ENCODE assay signal across 7 cellular contexts in the genomic region with DNA sequence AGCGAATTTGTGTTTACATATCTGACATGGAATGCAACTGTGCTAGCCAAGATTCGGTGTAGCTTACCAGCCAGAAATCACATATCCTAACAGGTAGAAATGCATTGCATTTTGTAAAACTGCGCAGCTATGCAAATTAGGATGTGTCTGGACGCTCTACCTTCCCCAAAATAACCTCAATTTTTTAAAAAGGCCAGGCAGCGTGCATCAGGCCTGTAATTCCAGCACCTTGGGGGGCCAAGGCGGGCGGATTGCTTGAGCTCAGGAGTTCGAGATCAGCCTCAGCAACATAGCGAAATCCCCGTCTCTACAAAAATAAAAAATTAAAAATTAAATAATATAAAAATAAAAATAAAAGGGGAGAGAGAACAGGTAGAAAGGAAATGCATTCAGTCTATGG.
DNase-seq lines count a peak whose midpoint lies in the region; ATAC-seq and TF ChIP-seq lines count a peak whose summit lies in the region.

No MANE protein-coding gene starts in this region.

- TF ChIP-seq CTCF in HFFc6 (IDR thresholded peaks at IDR 0.05), result no peak

- H3K27me3 Mint-ChIP-seq in HFFc6 (ENCODE audit: insufficient read depth), result no peaks in the 10 kb centered on the region; the same call in 1 of the 2 replicates
- H3K27me3 Mint-ChIP-seq in activated T-helper 17 cell treated with anti-CD3 and anti-CD28 coated beads, Interleukin-2, amount 50 U/mL, for 72 hours, result no peaks in the 10 kb centered on the region
- H3K27me3 Mint-ChIP-seq in stimulated activated naive B cell treated with anti-CD40 and anti-IgM and Interleukin-4, amounts not matched to agents 10 μg/mL and 1 μg/mL and 100 μg/mL, for 72 hours, result no peaks in the 10 kb centered on the region

- ATAC-seq in activated T-helper 17 cell treated with anti-CD3 and anti-CD28 coated beads, Interleukin-2, amount 50 U/mL, for 72 hours (replicated peaks), result no peak
- ATAC-seq in stimulated activated naive B cell treated with anti-CD40 and anti-IgM and Interleukin-4, amounts not matched to agents 10 μg/mL and 1 μg/mL and 100 μg/mL, for 72 hours (replicated peaks), result no peak
- no peak for ATAC-seq in GM21619 (IDR thresholded peaks at IDR 0.05; ENCODE audit: unreplicated experiment)

- DNase-seq in HFFc6, result no peak
- DNase-seq in stimulated activated naive B cell treated with anti-CD40 and anti-IgM and Interleukin-4, amounts not matched to agents 10 μg/mL and 1 μg/mL and 100 μg/mL, for 72 hours, result no peak
- DNase-seq in posterior vena cava (ENCODE audit: low spot score), result no peak
- DNase-seq in T-helper 9 cell, result no peak

- intact Hi-C loops in posterior vena cava (cut with DNase I), result no loop called here

- H3K9me3 ChIP-seq in iPS-15b (ENCODE audit: control insufficient read depth, insufficient read depth, low read length), result no peaks in the 10 kb centered on the region

- H3K27me3 ChIP-seq in iPS-15b (ENCODE audit: control insufficient read depth, insufficient read depth, low read length), result no peaks in the 10 kb centered on the region

- peak overlapping the region; percentile 94 for H3K4me3 Mint-ChIP-seq in HFFc6
- peak overlapping the region; percentile 85 for H3K4me3 Mint-ChIP-seq in activated T-helper 17 cell treated with anti-CD3 and anti-CD28 coated beads, Interleukin-2, amount 50 U/mL, for 72 hours
- peak overlapping the region; percentile 89 to 95 for H3K4me3 Mint-ChIP-seq in stimulated activated naive B cell treated with anti-CD40 and anti-IgM and Interleukin-4, amounts not matched to agents 10 μg/mL and 1 μg/mL and 100 μg/mL, for 72 hours

- peaks cover 18% of the 10 kb centered on the region for H3K4me1 Mint-ChIP-seq in HFFc6 (ENCODE audit: low read depth)
- H3K4me1 Mint-ChIP-seq in activated T-helper 17 cell treated with anti-CD3 and anti-CD28 coated beads, Interleukin-2, amount 50 U/mL, for 72 hours, result peaks cover 4% of the 10 kb centered on the region
- H3K4me1 Mint-ChIP-seq in stimulated activated naive B cell treated with anti-CD40 and anti-IgM and Interleukin-4, amounts not matched to agents 10 μg/mL and 1 μg/mL and 100 μg/mL, for 72 hours, result peaks cover 14 to 22% of the 10 kb centered on the region in 2 donors

- H3K36me3 Mint-ChIP-seq in HFFc6 (ENCODE audit: low read depth), result peaks cover 5% of the 10 kb centered on the region; the same call in 1 of the 2 replicates
- H3K36me3 Mint-ChIP-seq in activated T-helper 17 cell treated with anti-CD3 and anti-CD28 coated beads, Interleukin-2, amount 50 U/mL, for 72 hours (ENCODE audit: low read depth), result peaks cover 32% of the 10 kb centered on the region
- peaks cover 5 to 18% of the 10 kb centered on the region in 2 donors for H3K36me3 Mint-ChIP-seq in stimulated activated naive B cell treated with anti-CD40 and anti-IgM and Interleukin-4, amounts not matched to agents 10 μg/mL and 1 μg/mL and 100 μg/mL, for 72 hours

- H3K4me3 ChIP-seq in iPS-15b (ENCODE audit: low read depth, low read length), result peak overlapping the region; percentile 95

- no peaks in the 10 kb centered on the region for H3K9me3 Mint-ChIP-seq in HFFc6
- no peaks in the 10 kb centered on the region for H3K9me3 Mint-ChIP-seq in activated T-helper 17 cell treated with anti-CD3 and anti-CD28 coated beads, Interleukin-2, amount 50 U/mL, for 72 hours
- H3K9me3 Mint-ChIP-seq in stimulated activated naive B cell treated with anti-CD40 and anti-IgM and Interleukin-4, amounts not matched to agents 10 μg/mL and 1 μg/mL and 100 μg/mL, for 72 hours, result no peaks in the 10 kb centered on the region

- no peaks in the 10 kb centered on the region for H3K36me3 ChIP-seq in iPS-15b (ENCODE audit: control insufficient read depth, insufficient read depth, low read length)

- H3K4me1 ChIP-seq in iPS-15b (ENCODE audit: control insufficient read depth, insufficient read depth, low read length), result no peaks in the 10 kb centered on the region

- peak overlapping the region; percentile 76 for H3K9ac ChIP-seq in iPS-15b (ENCODE audit: low read depth, low read length)

- H3K27ac Mint-ChIP-seq in HFFc6, result peak overlapping the region; percentile 96
- H3K27ac Mint-ChIP-seq in activated T-helper 17 cell treated with anti-CD3 and anti-CD28 coated beads, Interleukin-2, amount 50 U/mL, for 72 hours, result no peak overlapping the region
- H3K27ac Mint-ChIP-seq in stimulated activated naive B cell treated with anti-CD40 and anti-IgM and Interleukin-4, amounts not matched to agents 10 μg/mL and 1 μg/mL and 100 μg/mL, for 72 hours, result no peak overlapping the region
